ENCODE assay signal across 23 cellular contexts in the genomic region with DNA sequence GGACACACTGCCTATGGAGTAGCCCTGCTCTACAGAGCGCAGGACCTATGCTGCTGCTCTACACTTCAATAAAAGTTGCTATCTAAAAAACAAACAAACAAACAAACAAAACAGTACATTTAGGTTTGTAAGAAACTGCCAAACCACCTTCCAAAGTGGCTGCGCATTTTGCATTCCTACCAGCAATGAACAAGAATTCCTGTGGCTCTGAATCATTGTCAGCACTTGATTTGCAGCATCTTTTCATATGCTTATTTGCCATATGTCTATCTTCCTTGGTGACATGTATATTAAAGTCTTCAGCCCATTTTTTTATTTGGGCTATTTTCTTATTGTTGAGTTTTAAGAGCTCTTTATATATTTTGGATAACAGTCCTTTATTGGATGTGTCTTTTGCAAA.
"Had no signal": no experiment of that assay in that cellular context is flagged by ENCODE, and none has a peak within 500 bp of the region (broad histone marks: within the 10 kb centered on the region; RNA-seq: fewer than 3 reads in every experiment).

No MANE protein-coding gene starts in this region.

- DNase-seq: IMR-90, Karpas-422, KG1, MM.1S, NCI-H1092 treated with DMSO at 0.1 percent for 48 hours, NCI-H1436, NCI-H1694, NCI-H187 treated with DMSO at 0.1 percent for 48 hours, NCI-H2081, NCI-H2107, NCI-H226, NCI-H446, NCI-H510A, NCI-H524 treated with DMSO at 0.1 percent for 48 hours, NCI-H69, NCI-H774, PC-3, SHP77 treated with DMSO at 0.1 percent for 48 hours, SJCRH30 had no signal

- H3K4me3 ChIP-seq: SJCRH30 had no signal

- ATAC-seq: HepG2, Panc1, PC-3, Right ventricle myocardium inferior, SK-N-SH treated with all-trans-retinoic acid at 6 μM for 48 hours had no signal

- H3K27ac ChIP-seq: SJCRH30 had no signal

- H3K27me3 ChIP-seq: SJCRH30 had no signal
